Comparison of ENCODE assay signal across 15 cellular contexts in genomic region chr1:232884262-232884661, GRCh38.
DNase-seq lines count a peak whose midpoint lies in the region; ATAC-seq, FAIRE-seq and TF ChIP-seq lines count a peak whose summit lies in the region.
"Had no signal": no experiment of that assay in that cellular context is flagged by ENCODE, and none has a peak within 500 bp of the region (broad histone marks: within the 10 kb centered on the region; RNA-seq: fewer than 3 reads in every experiment).

No MANE protein-coding gene starts in this region.

- no peak overlapping the region for H2AFZ ChIP-seq in astrocyte (ENCODE audit: low read depth, low read length)
- H2AFZ ChIP-seq in smooth muscle cell (ENCODE audit: low read depth): no peak overlapping the region

- H3K36me3 ChIP-seq in astrocyte (ENCODE audit: insufficient read depth, low read length) (no peaks in the 10 kb centered on the region), smooth muscle cell (ENCODE audit: low read depth) (no peaks in the 10 kb centered on the region)

- H3K4me1 Mint-ChIP-seq in astrocyte (ENCODE audit: low read depth, unreplicated experiment): no peaks in the 10 kb centered on the region

- H3K79me2 ChIP-seq in astrocyte (ENCODE audit: insufficient read depth, low read length) (no peaks in the 10 kb centered on the region), smooth muscle cell (ENCODE audit: low read depth) (no peaks in the 10 kb centered on the region)

- peaks cover 10% of the 10 kb centered on the region for H3K27me3 Mint-ChIP-seq in astrocyte (ENCODE audit: low read depth, unreplicated experiment)

- H3K4me2 ChIP-seq in astrocyte (ENCODE audit: low read length): no peak overlapping the region
- H3K4me2 ChIP-seq in smooth muscle cell: no peak overlapping the region

- no peak for FAIRE-seq in astrocyte (lab: Jason Lieb, UNC)

- no peak overlapping the region for H3K27ac Mint-ChIP-seq in astrocyte (ENCODE audit: unreplicated experiment)

- no peaks in the 10 kb centered on the region for H3K36me3 Mint-ChIP-seq in astrocyte (ENCODE audit: low read depth, unreplicated experiment)

- H3K9ac ChIP-seq in astrocyte (ENCODE audit: low read length) (no peak overlapping the region), smooth muscle cell (ENCODE audit: low read depth) (no peak overlapping the region)

- H4K20me1 ChIP-seq in astrocyte (ENCODE audit: insufficient read depth, low read length) (no peaks in the 10 kb centered on the region), smooth muscle cell (ENCODE audit: low read depth) (no peaks in the 10 kb centered on the region)

- H3F3A ChIP-seq in smooth muscle cell (ENCODE audit: low read depth): no peaks in the 10 kb centered on the region

- ATAC-seq in HG02798 (IDR thresholded peaks at IDR 0.05; ENCODE audit: poor library complexity, unreplicated experiment) (no peak), GM18867 (IDR thresholded peaks at IDR 0.05; ENCODE audit: unreplicated experiment) (no peak)

- TF ChIP-seq CTCF in astrocyte (IDR thresholded peaks at IDR 0.05; ENCODE audit: insufficient read depth, low read depth, low read length) (no peak), smooth muscle cell (IDR thresholded peaks at IDR 0.05; ENCODE audit: borderline replicate concordance, insufficient read depth, poor library complexity, severe bottlenecking) (no peak)

- DNase-seq in AG08395 (ENCODE audit: low spot score) (peak; percentile 19), HT1080 (ENCODE audit: low read depth) (peak; percentile 49), astrocyte (ENCODE audit: low read depth) (peak; percentile 66), glomerular visceral epithelial cell (ENCODE audit: extremely low spot score) (peak; percentile 18), smooth muscle cell (lab: John Stamatoyannopoulos, UW; ENCODE audit: unreplicated experiment) (no peak), NCI-H446 (lab: John Stamatoyannopoulos, UW) (no peak)
- DNase-seq: 8988T, C1 segment of cervical spinal cord, DND-41, MM.1S, NCI-H1105, NCI-H1694 treated with DMSO at 0.1 percent for 48 hours, NCI-H69 had no signal

- no peaks in the 10 kb centered on the region for H3K9me3 Mint-ChIP-seq in astrocyte (ENCODE audit: unreplicated experiment)

- H3K27ac ChIP-seq in astrocyte (ENCODE audit: low read depth, low read length) (no peak overlapping the region), smooth muscle cell (ENCODE audit: low read depth) (no peak overlapping the region)

- H3K4me3 Mint-ChIP-seq in astrocyte (ENCODE audit: unreplicated experiment): no peak overlapping the region

- H3K27me3 ChIP-seq in astrocyte (ENCODE audit: insufficient read depth, low read length): peaks cover 17% of the 10 kb centered on the region
- no peaks in the 10 kb centered on the region for H3K27me3 ChIP-seq in smooth muscle cell (ENCODE audit: low read depth)

- H3K4me1 ChIP-seq in astrocyte (ENCODE audit: insufficient read depth, low read length): no peaks in the 10 kb centered on the region
- H3K4me1 ChIP-seq in smooth muscle cell (ENCODE audit: low read depth): no peaks in the 10 kb centered on the region

- H3K4me3 ChIP-seq in astrocyte (ENCODE audit: insufficient read depth, low read depth, low read length): no peak overlapping the region
- H3K4me3 ChIP-seq in smooth muscle cell: no peak overlapping the region

- no peaks in the 10 kb centered on the region for H3K9me3 ChIP-seq in astrocyte (ENCODE audit: insufficient read depth, low read depth, low read length)
- H3K9me3 ChIP-seq in smooth muscle cell (replicated peaks; ENCODE audit: low read depth): no peaks in the 10 kb centered on the region

Comparison
In these comparisons a context has a peak if more than half of its experiments do, and no peak if none do; other contexts are left out.
1. DNase-seq: peak in AG08395 (single experiment), HT1080 (single experiment), astrocyte (single experiment) and glomerular visceral epithelial cell (single experiment); none in smooth muscle cell (single experiment) and NCI-H446 (0 of 2).